In genomic region chr1:150579110-150579954, GRCh38 we compare ENCODE assay signal across 1 cellular context.
A peak's percentile ranks its signal among the peaks of the same experiment; 100 is the strongest.
TF ChIP-seq lines count a peak whose summit lies in the region.

Gene MCL1, minus strand, starts transcription at chr1:150579610. Its CDS starts 80 bp downstream, at chr1:150579530.

TF ChIP-seq in K562, 482 proteins besides CTCF, POLR2A, EP300 and RAD21 (continued from another document and continues in another):
- TF ChIP-seq NR1H2 (CRISPR knock-in tag; IDR thresholded peaks at IDR 0.05) (no peak), RBFOX2 (IDR thresholded peaks at IDR 0.05; ENCODE audit: low read depth, low read length) (peak; percentile 99), ATF4 (CRISPR knock-in tag; IDR thresholded peaks at IDR 0.05) (0 out of 2 replicates have a peak, but pooled peaks have one; percentile 40), U2AF2 (optimal IDR thresholded peaks at IDR 0.05; ENCODE audit: low read depth, low read length) (no peak), UBTF (IDR thresholded peaks at IDR 0.05; ENCODE audit: borderline replicate concordance in 1 of 2, low read depth in 2 of 2, low read length in 2 of 2) (peak in 1 of 2 experiments; percentile 84; a peak in 1 of 4 replicates), HEY1 (CRISPR knock-in tag; IDR thresholded peaks at IDR 0.05; ENCODE audit: borderline replicate concordance) (peak; percentile 66), SMAD3 (CRISPR knock-in tag; conservative IDR thresholded peaks at IDR 0.05) (0 out of 2 replicates have a peak, but pooled peaks have one; percentile 26), NELFE (IDR thresholded peaks at IDR 0.05; ENCODE audit: insufficient read depth, insufficient read length) (no peak), XRCC4 (IDR thresholded peaks at IDR 0.05; ENCODE audit: extremely low read depth, insufficient read depth, insufficient read length) (no peak), CREM (IDR thresholded peaks at IDR 0.05; ENCODE audit: low read depth) (peak; percentile 20; the same call in 1 of the 2 replicates), NCOA4 (IDR thresholded peaks at IDR 0.05; ENCODE audit: partially characterized antibody) (peak; percentile 45), ZBTB33 (CRISPR knock-in tag; IDR thresholded peaks at IDR 0.05) (peak; percentile 37; the same call in 1 of the 2 replicates), ZNF766 (CRISPR knock-in tag; conservative IDR thresholded peaks at IDR 0.05) (peak; percentile 55; the same call in 1 of the 2 replicates), SREBF1 (IDR thresholded peaks at IDR 0.05; ENCODE audit: borderline replicate concordance, low read depth, low read length) (no peak), SIRT6 (IDR thresholded peaks at IDR 0.05; ENCODE audit: low read depth, low read length) (no peak), ZBED1 (IDR thresholded peaks at IDR 0.05) (peak; percentile 88; the same call in 1 of the 2 replicates), EZH2 (IDR thresholded peaks at IDR 0.05; ENCODE audit: borderline replicate concordance, low read depth, low read length) (no peak), CBX8 (IDR thresholded peaks at IDR 0.05; ENCODE audit: borderline replicate concordance, extremely low read depth, low read depth, low read length, poor library complexity, severe bottlenecking) (no peak), ELF4 (CRISPR knock-in tag; IDR thresholded peaks at IDR 0.05) (no peak), FOXA3 (CRISPR knock-in tag; conservative IDR thresholded peaks at IDR 0.05 in 1 of 2, IDR thresholded peaks at IDR 0.05 in 1 of 2) (peak in 1 of 2 experiments; percentile 28; a peak in 1 of 4 replicates), IRF9 (tag; IDR thresholded peaks at IDR 0.05) (no peak), TFAM (CRISPR knock-in tag; conservative IDR thresholded peaks at IDR 0.05) (no peak), HIVEP1 (CRISPR knock-in tag; IDR thresholded peaks at IDR 0.05) (no peak), RFX1 (IDR thresholded peaks at IDR 0.05) (no peak), CHAMP1 (IDR thresholded peaks at IDR 0.05) (no peak), PRMT5 (CRISPR knock-in tag; IDR thresholded peaks at IDR 0.05) (no peak), ZNF124 (CRISPR knock-in tag; IDR thresholded peaks at IDR 0.05) (no peak), HNRNPLL (IDR thresholded peaks at IDR 0.05; ENCODE audit: low read depth, low read length, poor library complexity, severe bottlenecking) (peak; percentile 48), TBP (optimal IDR thresholded peaks at IDR 0.05; ENCODE audit: low read depth, low read length) (peak; percentile 98)
- TF ChIP-seq, protein P1, sequence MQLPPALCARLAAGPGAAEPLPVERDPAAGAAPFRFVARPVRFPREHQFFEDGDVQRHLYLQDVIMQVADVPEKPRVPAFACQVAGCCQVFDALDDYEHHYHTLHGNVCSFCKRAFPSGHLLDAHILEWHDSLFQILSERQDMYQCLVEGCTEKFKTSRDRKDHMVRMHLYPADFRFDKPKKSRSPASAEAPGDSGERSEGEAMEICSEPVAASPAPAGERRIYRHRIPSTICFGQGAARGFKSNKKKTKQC (CRISPR knock-in tag; IDR thresholded peaks at IDR 0.05): peak; percentile 44; the same call in 1 of the 2 replicates
- TF ChIP-seq, protein P2, sequence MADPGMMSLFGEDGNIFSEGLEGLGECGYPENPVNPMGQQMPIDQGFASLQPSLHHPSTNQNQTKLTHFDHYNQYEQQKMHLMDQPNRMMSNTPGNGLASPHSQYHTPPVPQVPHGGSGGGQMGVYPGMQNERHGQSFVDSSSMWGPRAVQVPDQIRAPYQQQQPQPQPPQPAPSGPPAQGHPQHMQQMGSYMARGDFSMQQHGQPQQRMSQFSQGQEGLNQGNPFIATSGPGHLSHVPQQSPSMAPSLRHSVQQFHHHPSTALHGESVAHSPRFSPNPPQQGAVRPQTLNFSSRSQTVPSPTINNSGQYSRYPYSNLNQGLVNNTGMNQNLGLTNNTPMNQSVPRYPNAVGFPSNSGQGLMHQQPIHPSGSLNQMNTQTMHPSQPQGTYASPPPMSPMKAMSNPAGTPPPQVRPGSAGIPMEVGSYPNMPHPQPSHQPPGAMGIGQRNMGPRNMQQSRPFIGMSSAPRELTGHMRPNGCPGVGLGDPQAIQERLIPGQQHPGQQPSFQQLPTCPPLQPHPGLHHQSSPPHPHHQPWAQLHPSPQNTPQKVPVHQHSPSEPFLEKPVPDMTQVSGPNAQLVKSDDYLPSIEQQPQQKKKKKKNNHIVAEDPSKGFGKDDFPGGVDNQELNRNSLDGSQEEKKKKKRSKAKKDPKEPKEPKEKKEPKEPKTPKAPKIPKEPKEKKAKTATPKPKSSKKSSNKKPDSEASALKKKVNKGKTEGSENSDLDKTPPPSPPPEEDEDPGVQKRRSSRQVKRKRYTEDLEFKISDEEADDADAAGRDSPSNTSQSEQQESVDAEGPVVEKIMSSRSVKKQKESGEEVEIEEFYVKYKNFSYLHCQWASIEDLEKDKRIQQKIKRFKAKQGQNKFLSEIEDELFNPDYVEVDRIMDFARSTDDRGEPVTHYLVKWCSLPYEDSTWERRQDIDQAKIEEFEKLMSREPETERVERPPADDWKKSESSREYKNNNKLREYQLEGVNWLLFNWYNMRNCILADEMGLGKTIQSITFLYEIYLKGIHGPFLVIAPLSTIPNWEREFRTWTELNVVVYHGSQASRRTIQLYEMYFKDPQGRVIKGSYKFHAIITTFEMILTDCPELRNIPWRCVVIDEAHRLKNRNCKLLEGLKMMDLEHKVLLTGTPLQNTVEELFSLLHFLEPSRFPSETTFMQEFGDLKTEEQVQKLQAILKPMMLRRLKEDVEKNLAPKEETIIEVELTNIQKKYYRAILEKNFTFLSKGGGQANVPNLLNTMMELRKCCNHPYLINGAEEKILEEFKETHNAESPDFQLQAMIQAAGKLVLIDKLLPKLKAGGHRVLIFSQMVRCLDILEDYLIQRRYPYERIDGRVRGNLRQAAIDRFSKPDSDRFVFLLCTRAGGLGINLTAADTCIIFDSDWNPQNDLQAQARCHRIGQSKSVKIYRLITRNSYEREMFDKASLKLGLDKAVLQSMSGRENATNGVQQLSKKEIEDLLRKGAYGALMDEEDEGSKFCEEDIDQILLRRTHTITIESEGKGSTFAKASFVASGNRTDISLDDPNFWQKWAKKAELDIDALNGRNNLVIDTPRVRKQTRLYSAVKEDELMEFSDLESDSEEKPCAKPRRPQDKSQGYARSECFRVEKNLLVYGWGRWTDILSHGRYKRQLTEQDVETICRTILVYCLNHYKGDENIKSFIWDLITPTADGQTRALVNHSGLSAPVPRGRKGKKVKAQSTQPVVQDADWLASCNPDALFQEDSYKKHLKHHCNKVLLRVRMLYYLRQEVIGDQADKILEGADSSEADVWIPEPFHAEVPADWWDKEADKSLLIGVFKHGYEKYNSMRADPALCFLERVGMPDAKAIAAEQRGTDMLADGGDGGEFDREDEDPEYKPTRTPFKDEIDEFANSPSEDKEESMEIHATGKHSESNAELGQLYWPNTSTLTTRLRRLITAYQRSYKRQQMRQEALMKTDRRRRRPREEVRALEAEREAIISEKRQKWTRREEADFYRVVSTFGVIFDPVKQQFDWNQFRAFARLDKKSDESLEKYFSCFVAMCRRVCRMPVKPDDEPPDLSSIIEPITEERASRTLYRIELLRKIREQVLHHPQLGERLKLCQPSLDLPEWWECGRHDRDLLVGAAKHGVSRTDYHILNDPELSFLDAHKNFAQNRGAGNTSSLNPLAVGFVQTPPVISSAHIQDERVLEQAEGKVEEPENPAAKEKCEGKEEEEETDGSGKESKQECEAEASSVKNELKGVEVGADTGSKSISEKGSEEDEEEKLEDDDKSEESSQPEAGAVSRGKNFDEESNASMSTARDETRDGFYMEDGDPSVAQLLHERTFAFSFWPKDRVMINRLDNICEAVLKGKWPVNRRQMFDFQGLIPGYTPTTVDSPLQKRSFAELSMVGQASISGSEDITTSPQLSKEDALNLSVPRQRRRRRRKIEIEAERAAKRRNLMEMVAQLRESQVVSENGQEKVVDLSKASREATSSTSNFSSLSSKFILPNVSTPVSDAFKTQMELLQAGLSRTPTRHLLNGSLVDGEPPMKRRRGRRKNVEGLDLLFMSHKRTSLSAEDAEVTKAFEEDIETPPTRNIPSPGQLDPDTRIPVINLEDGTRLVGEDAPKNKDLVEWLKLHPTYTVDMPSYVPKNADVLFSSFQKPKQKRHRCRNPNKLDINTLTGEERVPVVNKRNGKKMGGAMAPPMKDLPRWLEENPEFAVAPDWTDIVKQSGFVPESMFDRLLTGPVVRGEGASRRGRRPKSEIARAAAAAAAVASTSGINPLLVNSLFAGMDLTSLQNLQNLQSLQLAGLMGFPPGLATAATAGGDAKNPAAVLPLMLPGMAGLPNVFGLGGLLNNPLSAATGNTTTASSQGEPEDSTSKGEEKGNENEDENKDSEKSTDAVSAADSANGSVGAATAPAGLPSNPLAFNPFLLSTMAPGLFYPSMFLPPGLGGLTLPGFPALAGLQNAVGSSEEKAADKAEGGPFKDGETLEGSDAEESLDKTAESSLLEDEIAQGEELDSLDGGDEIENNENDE (IDR thresholded peaks at IDR 0.05; ENCODE audit: low read depth, low read length): no peak
- TF ChIP-seq, protein P3, sequence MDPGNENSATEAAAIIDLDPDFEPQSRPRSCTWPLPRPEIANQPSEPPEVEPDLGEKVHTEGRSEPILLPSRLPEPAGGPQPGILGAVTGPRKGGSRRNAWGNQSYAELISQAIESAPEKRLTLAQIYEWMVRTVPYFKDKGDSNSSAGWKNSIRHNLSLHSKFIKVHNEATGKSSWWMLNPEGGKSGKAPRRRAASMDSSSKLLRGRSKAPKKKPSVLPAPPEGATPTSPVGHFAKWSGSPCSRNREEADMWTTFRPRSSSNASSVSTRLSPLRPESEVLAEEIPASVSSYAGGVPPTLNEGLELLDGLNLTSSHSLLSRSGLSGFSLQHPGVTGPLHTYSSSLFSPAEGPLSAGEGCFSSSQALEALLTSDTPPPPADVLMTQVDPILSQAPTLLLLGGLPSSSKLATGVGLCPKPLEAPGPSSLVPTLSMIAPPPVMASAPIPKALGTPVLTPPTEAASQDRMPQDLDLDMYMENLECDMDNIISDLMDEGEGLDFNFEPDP (CRISPR knock-in tag; IDR thresholded peaks at IDR 0.05): no peak
- TF ChIP-seq, protein P4, sequence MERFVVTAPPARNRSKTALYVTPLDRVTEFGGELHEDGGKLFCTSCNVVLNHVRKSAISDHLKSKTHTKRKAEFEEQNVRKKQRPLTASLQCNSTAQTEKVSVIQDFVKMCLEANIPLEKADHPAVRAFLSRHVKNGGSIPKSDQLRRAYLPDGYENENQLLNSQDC (CRISPR knock-in tag; IDR thresholded peaks at IDR 0.05): peak; percentile 67; the same call in 1 of the 2 replicates
